14 cellular contexts compared by ENCODE assay signal in the genomic region with DNA sequence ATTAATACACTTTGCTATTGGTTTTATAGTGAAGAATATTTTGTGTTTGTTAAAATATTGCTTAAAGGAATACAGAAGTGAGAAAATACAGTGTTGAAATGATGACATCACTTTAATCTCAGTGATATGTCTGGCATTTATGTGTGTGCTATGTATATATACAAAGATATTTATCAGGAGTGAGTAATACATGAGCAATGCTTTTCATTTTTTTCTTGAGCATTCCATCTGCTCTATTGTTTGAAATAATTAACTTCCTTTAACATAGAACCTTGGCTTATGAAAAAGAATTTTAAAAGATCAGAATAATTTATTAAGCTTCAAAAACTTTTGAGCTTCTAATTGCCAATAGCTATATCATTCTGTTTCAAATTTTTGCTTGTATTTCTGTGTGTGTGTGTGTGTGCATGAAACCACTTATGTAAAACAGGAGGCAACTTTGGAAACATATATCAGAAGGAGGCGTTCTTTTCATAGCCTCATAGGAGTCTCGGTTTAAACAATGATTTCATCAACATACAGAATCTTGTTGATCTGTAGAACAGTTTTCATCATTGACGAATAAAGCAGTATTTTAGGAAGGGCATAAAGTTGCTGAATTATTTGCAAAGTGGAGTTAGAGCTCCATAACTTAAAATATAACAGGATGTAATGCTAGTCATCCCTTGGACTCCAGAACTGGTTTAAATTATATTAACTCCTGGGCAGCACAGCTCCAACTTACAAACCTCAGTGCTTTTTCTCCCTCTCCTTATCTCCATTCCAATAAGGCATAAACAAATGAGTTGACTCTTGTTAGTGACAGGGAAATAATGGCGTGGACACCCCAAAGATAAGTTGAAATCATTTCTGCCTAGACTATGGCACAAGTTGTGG.
DNase-seq lines count a peak whose midpoint lies in the region; ATAC-seq and TF ChIP-seq lines count a peak whose summit lies in the region.
"Had no signal": no experiment of that assay in that cellular context is flagged by ENCODE, and none has a peak within 500 bp of the region (broad histone marks: within the 10 kb centered on the region; RNA-seq: fewer than 3 reads in every experiment).

No MANE protein-coding gene starts in this region.

- H3K9me3 ChIP-seq in heart right ventricle: no peaks in the 10 kb centered on the region

- no peak overlapping the region for H3K27ac ChIP-seq in heart right ventricle

- intact Hi-C loops in heart right ventricle (cut with DNase I): loop anchor here in 1 of 10 donors (10.0 kb wide), 1 partner anchor 64 kb away; no protein-coding TSS in a partner anchor

- H3K27me3 ChIP-seq in heart right ventricle: no peaks in the 10 kb centered on the region

- TF ChIP-seq CTCF in heart right ventricle (IDR thresholded peaks at IDR 0.05): no peak

- ATAC-seq in HG03045 (IDR thresholded peaks at IDR 0.05; ENCODE audit: unreplicated experiment): no peak
- no peak for ATAC-seq in heart right ventricle
- ATAC-seq: activated T-cell treated with anti-CD3 and anti-CD28 coated beads, Interleukin-2, amount 50 U/mL, for 4 hours had no signal

- H3K4me3 ChIP-seq in heart right ventricle: no peak overlapping the region

- peak; percentile 5 for DNase-seq in AG20443 (ENCODE audit: low spot score)
- peak; percentile 52 for DNase-seq in HT-29 (ENCODE audit: low spot score)
- peak; percentile 11 for DNase-seq in astrocyte of the hippocampus (ENCODE audit: low read depth, low spot score)
- peak; percentile 85 for DNase-seq in iris pigment epithelial cell (ENCODE audit: low read depth)
- DNase-seq in epidermal melanocyte (ENCODE audit: insufficient read length, low spot score): no peak
- DNase-seq in heart right ventricle: no peak
- no peak for DNase-seq in CD1c-positive myeloid dendritic cell (ENCODE audit: extremely low spot score)
- DNase-seq: activated CD4-positive, CD25-positive, alpha-beta regulatory T cell; activated T-cell treated with anti-CD3 and anti-CD28 coated beads, Interleukin-2, amount 50 U/mL, for 4 hours; aorta; CD4-positive, CD25-positive, alpha-beta regulatory T cell; NCI-H1048; retina had no signal

- H3K36me3 ChIP-seq in heart right ventricle: no peaks in the 10 kb centered on the region

- no peaks in the 10 kb centered on the region for H3K4me1 ChIP-seq in heart right ventricle

- WGBS in heart right ventricle, 2 donors: 62 to 63% methylated on average over 4 of the region's 4 CpGs

Comparison
In these comparisons a context has a peak if more than half of its experiments do, and no peak if none do; other contexts are left out.
1. DNase-seq: peak in AG20443 (single experiment), HT-29 (single experiment), astrocyte of the hippocampus (single experiment) and iris pigment epithelial cell (single experiment); none in epidermal melanocyte (single experiment), heart right ventricle (0 of 2) and CD1c-positive myeloid dendritic cell (single experiment).